8 cellular contexts compared by ENCODE assay signal in the genomic region with DNA sequence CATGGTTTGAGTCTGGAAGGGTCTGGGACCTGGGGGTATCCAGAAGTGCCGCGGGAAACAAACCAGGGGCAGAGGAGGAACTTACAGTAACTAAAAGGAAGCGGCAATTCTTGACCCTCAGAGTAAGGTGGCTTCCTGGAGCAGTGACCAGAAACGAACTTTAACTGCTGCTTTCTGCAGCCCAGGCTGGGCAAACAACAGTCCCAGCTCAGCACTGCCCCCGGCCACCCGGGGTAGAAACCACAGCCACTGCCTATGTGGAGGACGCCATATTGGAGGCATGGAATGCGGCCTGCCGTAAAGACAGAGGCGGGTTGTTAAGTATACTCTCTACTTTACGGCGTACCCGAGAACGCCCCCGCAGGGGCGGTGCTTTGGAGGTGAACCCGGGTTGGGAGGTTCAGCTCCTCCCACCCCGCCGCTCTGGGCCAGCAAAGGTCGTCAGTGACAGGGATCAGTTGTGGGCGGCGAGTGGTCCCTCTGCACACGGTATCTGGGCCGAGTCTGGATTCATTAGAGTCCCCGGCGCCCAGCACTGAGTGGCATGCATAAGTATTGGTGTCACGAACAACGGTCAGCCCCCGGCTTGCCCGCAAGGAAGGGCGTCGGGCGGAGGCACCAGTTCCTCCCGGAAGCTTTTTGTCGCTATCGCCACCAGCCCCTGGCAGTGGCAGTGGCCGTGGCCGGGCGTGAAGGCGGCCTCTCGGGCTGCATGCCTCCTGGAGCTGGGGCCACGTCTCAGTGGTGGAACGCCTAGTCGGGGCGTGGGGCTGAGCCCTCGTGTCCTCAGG. TPM values are rescaled to one million over a fixed set of nuclear protein-coding genes. Genes with fewer than 3 reads are reported as not detected.
A peak's percentile ranks its signal among the peaks of the same experiment; 100 is the strongest.
DNase-seq lines count a peak whose midpoint lies in the region; ATAC-seq, FAIRE-seq and TF ChIP-seq lines count a peak whose summit lies in the region.

A gene with protein sequence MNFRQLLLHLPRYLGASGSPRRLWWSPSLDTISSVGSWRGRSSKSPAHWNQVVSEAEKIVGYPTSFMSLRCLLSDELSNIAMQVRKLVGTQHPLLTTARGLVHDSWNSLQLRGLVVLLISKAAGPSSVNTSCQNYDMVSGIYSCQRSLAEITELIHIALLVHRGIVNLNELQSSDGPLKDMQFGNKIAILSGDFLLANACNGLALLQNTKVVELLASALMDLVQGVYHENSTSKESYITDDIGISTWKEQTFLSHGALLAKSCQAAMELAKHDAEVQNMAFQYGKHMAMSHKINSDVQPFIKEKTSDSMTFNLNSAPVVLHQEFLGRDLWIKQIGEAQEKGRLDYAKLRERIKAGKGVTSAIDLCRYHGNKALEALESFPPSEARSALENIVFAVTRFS (minus strand): TSS at position 282 of the 791 bp plus-strand sequence. CDS start 279 bp downstream, at position 3.

- H3K36me3 ChIP-seq in prostate gland: no peaks in the 10 kb centered on the region

- H3K27ac ChIP-seq in prostate gland: peak within 1 kb of the TSS; percentile 80 to 92

- peaks cover 3% of the 10 kb centered on the region for H3K4me1 ChIP-seq in prostate gland (replicated peaks)

- ATAC-seq in HG02885 (IDR thresholded peaks at IDR 0.05; ENCODE audit: poor library complexity, unreplicated experiment) (peak; percentile 91), left ventricle myocardium superior (peak; percentile 99)

- FAIRE-seq in urothelium cell line (lab: Jason Lieb, UNC): no peak

- H3K36me3 Mint-ChIP-seq in T-helper 1 cell treated with Interleukin-12 subunit alpha and Interleukin-12 subunit beta and Interleukin-4 antibody, amounts not matched to agents 30 μg/mL and 1 μg/mL, for 36 hours (ENCODE audit: low read depth): peaks cover 7% of the 10 kb centered on the region

- H3K27me3 ChIP-seq in prostate gland (replicated peaks; ENCODE audit: insufficient read depth): no peaks in the 10 kb centered on the region

- intact Hi-C loops in left ventricle myocardium superior (cut with micrococcal nuclease) (no loop called here), prostate gland (cut with DNase I) (loop anchor here (2.0 to 10.0 kb wide), 3 partner anchors 29 to 435 kb away; partner anchors contain the start of gene MTRES1)

- peak within 1 kb of the TSS; percentile 86 for H3K4me3 Mint-ChIP-seq in T-helper 1 cell treated with Interleukin-12 subunit alpha and Interleukin-12 subunit beta and Interleukin-4 antibody, amounts not matched to agents 30 μg/mL and 1 μg/mL, for 36 hours

- H3K4me1 Mint-ChIP-seq in T-helper 1 cell treated with Interleukin-12 subunit alpha and Interleukin-12 subunit beta and Interleukin-4 antibody, amounts not matched to agents 30 μg/mL and 1 μg/mL, for 36 hours (ENCODE audit: low read depth): peaks cover 18% of the 10 kb centered on the region

- WGBS in prostate gland: under 1% methylated on average over 32 of the region's 46 CpGs

- peak within 1 kb of the TSS; percentile 69 to 95 for H3K4me3 ChIP-seq in prostate gland

- TF ChIP-seq POLR2A in GM15510 (IDR thresholded peaks at IDR 0.05; ENCODE audit: borderline replicate concordance, extremely low read depth, insufficient read length) (peak; percentile 97), prostate gland (IDR thresholded peaks at IDR 0.05) (peak; percentile 67)

- H3K9me3 Mint-ChIP-seq in T-helper 1 cell treated with Interleukin-12 subunit alpha and Interleukin-12 subunit beta and Interleukin-4 antibody, amounts not matched to agents 30 μg/mL and 1 μg/mL, for 36 hours: no peaks in the 10 kb centered on the region

- peak within 1 kb of the TSS; percentile 74 for H3K27ac Mint-ChIP-seq in T-helper 1 cell treated with Interleukin-12 subunit alpha and Interleukin-12 subunit beta and Interleukin-4 antibody, amounts not matched to agents 30 μg/mL and 1 μg/mL, for 36 hours

- H3K27me3 Mint-ChIP-seq in T-helper 1 cell treated with Interleukin-12 subunit alpha and Interleukin-12 subunit beta and Interleukin-4 antibody, amounts not matched to agents 30 μg/mL and 1 μg/mL, for 36 hours (ENCODE audit: low read depth): no peaks in the 10 kb centered on the region

- no peaks in the 10 kb centered on the region for H3K9me3 ChIP-seq in prostate gland

- peak; percentile 94 for DNase-seq in NCI-H1694 (lab: John Stamatoyannopoulos, UW)
- DNase-seq in amniotic stem cell (lab: John Stamatoyannopoulos, UW): peak; percentile 97
- peak; percentile 99 for DNase-seq in left ventricle myocardium superior
- peak; percentile 98 for DNase-seq in prostate gland (ENCODE audit: low spot score)
- DNase-seq in urothelium cell line (ENCODE audit: low spot score): peak; percentile 91

- TF ChIP-seq CTCF in prostate gland (IDR thresholded peaks at IDR 0.05): peak in 2 of 4 experiments; percentile 42 to 53

RNA-seq across cellular contexts. Expression of the gene that starts here (rescaled TPM):
- total RNA-seq in left ventricle myocardium superior (16.2 TPM), prostate gland (10 to 100 TPM; 12.7 to 35.3 TPM)

Comparison
In these comparisons a context has a peak if more than half of its experiments do, and no peak if none do; other contexts are left out.
1. Peak in every context shown above with its lines: DNase-seq, ATAC-seq, H3K4me3 ChIP-seq and H3K27ac ChIP-seq.